27 cellular contexts compared by ENCODE assay signal in genomic region chr6:73964455-73964854, GRCh38.
"Had no signal": no experiment of that assay in that cellular context is flagged by ENCODE, and none has a peak within 500 bp of the region (broad histone marks: within the 10 kb centered on the region; RNA-seq: fewer than 3 reads in every experiment).

No MANE protein-coding gene starts in this region.

- H3K36me3 ChIP-seq: ovary, right lobe of liver, stomach, tibial artery had no signal

- H3K4me3 Mint-ChIP-seq: naive thymus-derived CD8-positive, alpha-beta T cell; type B pancreatic cell had no signal

- H3K4me1 Mint-ChIP-seq: naive thymus-derived CD8-positive, alpha-beta T cell had no signal

- H3K4me3 ChIP-seq: ovary, right lobe of liver, smooth muscle cell, stomach, testis, tibial artery had no signal

- ATAC-seq: esophagus mucosa; left lobe of liver; naive thymus-derived CD8-positive, alpha-beta T cell; right lobe of liver had no signal

- H3K36me3 Mint-ChIP-seq: naive thymus-derived CD8-positive, alpha-beta T cell; type B pancreatic cell had no signal

- H3K27me3 ChIP-seq: ovary, right lobe of liver, stomach, testis, tibial artery had no signal

- H3K4me2 ChIP-seq: smooth muscle cell had no signal

- H3K27ac ChIP-seq: epithelial cell of prostate, ovary, right lobe of liver, stomach, testis, tibial artery had no signal

- H3K4me1 ChIP-seq: right lobe of liver, stomach, testis had no signal

- FAIRE-seq: keratinocyte had no signal

- H3K9me3 ChIP-seq: ovary, right lobe of liver, stomach, testis, tibial artery had no signal

- H3K27ac Mint-ChIP-seq: naive thymus-derived CD8-positive, alpha-beta T cell; type B pancreatic cell had no signal

- DNase-seq: caudate nucleus; cerebellar nuclear complex; cortex of kidney; effector CD4-positive, alpha-beta T cell; foreskin melanocyte; glutamatergic neuron; mesendoderm; midbrain; naive thymus-derived CD8-positive, alpha-beta T cell; occipital lobe; ovary; posterior cingulate gyrus; right lobe of liver; stimulated activated CD4-positive, alpha-beta T cell treated with anti-CD3 and anti-CD28 coated beads, Interleukin-12 subunit alpha, Interleukin-12 subunit beta, amount 100 ng/mL, for 4 hours; stimulated activated CD4-positive, alpha-beta T cell treated with anti-CD3 and anti-CD28 coated beads, Interleukin-1b, Interleukin-23, amount 100 ng/mL, for 48 hours; stimulated activated CD4-positive, alpha-beta T cell treated with anti-CD3 and anti-CD28 coated beads, Interleukin-4, amount 100 ng/mL, for 1 hour; stimulated activated CD8-positive, alpha-beta memory T cell treated with anti-CD3 and anti-CD28 coated beads, Interleukin-4, amount 100 ng/mL, for 48 hours; stimulated activated naive CD4-positive, alpha-beta T cell treated with Interleukin-2 at 50 U/mL for 16 hours; stomach; testis; tibial artery had no signal

- H3K9me3 Mint-ChIP-seq: type B pancreatic cell had no signal
